8 cellular contexts compared by ENCODE assay signal in the genomic region with DNA sequence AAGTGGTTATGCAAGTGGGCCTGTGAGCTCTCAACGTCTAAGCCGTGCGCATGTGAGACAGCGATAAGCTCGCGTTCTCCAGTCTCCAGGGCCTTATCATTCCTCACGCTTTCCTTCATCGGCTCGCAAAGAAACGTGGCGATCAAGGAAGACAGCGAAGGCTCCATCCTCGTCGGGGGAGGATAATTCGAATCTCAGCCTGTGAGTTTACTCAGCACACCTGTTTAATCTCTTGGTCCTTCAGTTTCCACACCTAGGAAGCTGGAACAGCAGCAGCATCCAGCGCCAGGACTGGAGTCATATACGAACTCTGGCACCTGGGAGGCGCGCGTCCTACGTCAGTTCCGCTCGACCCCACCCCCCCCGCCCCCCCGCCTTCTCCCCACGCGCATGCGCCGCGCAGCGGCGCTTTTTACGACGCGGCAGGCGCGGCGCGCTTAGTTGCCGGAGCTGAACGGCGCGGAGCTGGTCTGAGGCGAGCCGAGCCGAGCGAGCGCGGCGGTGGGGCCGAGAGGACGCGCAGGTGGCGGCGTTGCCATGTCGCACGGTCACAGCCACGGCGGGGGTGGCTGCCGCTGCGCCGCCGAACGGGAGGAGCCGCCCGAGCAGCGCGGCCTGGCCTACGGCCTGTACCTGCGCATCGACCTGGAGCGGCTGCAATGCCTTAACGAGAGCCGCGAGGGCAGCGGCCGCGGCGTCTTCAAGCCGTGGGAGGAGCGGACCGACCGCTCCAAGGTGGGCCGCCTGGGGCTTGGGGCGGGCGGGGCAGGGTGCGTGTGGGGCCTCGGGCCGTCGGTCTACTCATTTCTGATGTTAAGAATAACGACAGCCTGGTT. TPM values are rescaled to one million over a fixed set of nuclear protein-coding genes. Genes with fewer than 3 reads are reported as not detected.
A peak's percentile ranks its signal among the peaks of the same experiment; 100 is the strongest.
DNase-seq lines count a peak whose midpoint lies in the region; ATAC-seq and TF ChIP-seq lines count a peak whose summit lies in the region.

A gene with protein sequence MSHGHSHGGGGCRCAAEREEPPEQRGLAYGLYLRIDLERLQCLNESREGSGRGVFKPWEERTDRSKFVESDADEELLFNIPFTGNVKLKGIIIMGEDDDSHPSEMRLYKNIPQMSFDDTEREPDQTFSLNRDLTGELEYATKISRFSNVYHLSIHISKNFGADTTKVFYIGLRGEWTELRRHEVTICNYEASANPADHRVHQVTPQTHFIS (plus strand): TSS at position 440 of the 836 bp plus-strand sequence. CDS start 98 bp downstream, at position 538.

- H4K20me1 ChIP-seq in Loucy (ENCODE audit: insufficient read depth, low read length, poor library complexity, severe bottlenecking): peaks cover 24% of the 10 kb centered on the region

- no peaks in the 10 kb centered on the region for H3K27me3 ChIP-seq in Loucy (ENCODE audit: insufficient read depth, low read length, poor library complexity, severe bottlenecking)

- no peaks in the 10 kb centered on the region for H3F3A ChIP-seq in Loucy (ENCODE audit: low read depth)

- H2AFZ ChIP-seq in Loucy (ENCODE audit: low read length): peak within 1 kb of the TSS; percentile 99

- H3K9me3 ChIP-seq in Loucy (ENCODE audit: insufficient read depth, low read depth, low read length): no peaks in the 10 kb centered on the region

- peak within 1 kb of the TSS; percentile 100 for H3K4me3 ChIP-seq in Loucy (ENCODE audit: low read length, poor library complexity, severe bottlenecking)
- peak within 1 kb of the TSS; percentile 94 for H3K4me3 ChIP-seq in fibroblast of mammary gland (ENCODE audit: control insufficient read depth, low read depth, low read length)

- H3K4me2 ChIP-seq in Loucy (ENCODE audit: low read depth, low read length, poor library complexity, severe bottlenecking): peak within 1 kb of the TSS; percentile 90

- H3K4me1 Mint-ChIP-seq in natural killer cell: peaks cover 13 to 20% of the 10 kb centered on the region in 2 donors

- POLR2A ChIA-PET in RWPE1 (lab: Yijun Ruan, JAX; ENCODE audit: low non-redundant PET): interaction anchor here (1.0 to 1.1 kb wide), 2 partner anchors 14 to 21 kb away, joined by 3 to 5 read pairs; no protein-coding TSS in a partner anchor

- no peaks in the 10 kb centered on the region for H3K9me2 ChIP-seq in Loucy (replicated peaks; ENCODE audit: low read depth, low read length)

- peak within 1 kb of the TSS; percentile 91 for H3K4me3 Mint-ChIP-seq in natural killer cell

- no peaks in the 10 kb centered on the region for H3K36me3 Mint-ChIP-seq in natural killer cell

- H3K27ac ChIP-seq in RWPE1: peak within 1 kb of the TSS; percentile 84

- H3K27me3 Mint-ChIP-seq in natural killer cell (ENCODE audit: low read depth in 2 of 2): no peaks in the 10 kb centered on the region

- TF ChIP-seq CTCF in Loucy (conservative IDR thresholded peaks at IDR 0.05; ENCODE audit: low read length) (no peak), RWPE1 (conservative IDR thresholded peaks at IDR 0.05; ENCODE audit: low read depth) (no peak), fibroblast of mammary gland (conservative IDR thresholded peaks at IDR 0.05; ENCODE audit: control insufficient read depth, insufficient read depth, low read depth, low read length) (no peak), natural killer cell (IDR thresholded peaks at IDR 0.05) (no peak)

- intact Hi-C loops in natural killer cell (cut with micrococcal nuclease): no loop called here

- peak within 1 kb of the TSS; percentile 89 for H3K9ac ChIP-seq in Loucy (ENCODE audit: low read depth, low read length, poor library complexity, severe bottlenecking)

- peak; percentile 46 for DNase-seq in DMS153 (lab: John Stamatoyannopoulos, UW)
- DNase-seq in RWPE1 (ENCODE audit: low spot score): peak; percentile 98
- DNase-seq in activated T-helper 1 cell treated with anti-CD3 and anti-CD28 coated beads, Interleukin-2, amount 50 U/mL, for 16 hours (ENCODE audit: low read depth in 1 of 2, low spot score in 1 of 2): peak; percentile 46 to 74
- peak; percentile 78 for DNase-seq in fibroblast of mammary gland (ENCODE audit: low read depth)
- DNase-seq in natural killer cell: peak; percentile 78
- DNase-seq in stimulated activated naive CD4-positive, alpha-beta T cell (lab: John Stamatoyannopoulos, UW): peak; percentile 74 to 86 (median 76)

- peak; percentile 60 for ATAC-seq in GM21825 (IDR thresholded peaks at IDR 0.05; ENCODE audit: unreplicated experiment)
- peak; percentile 85 to 93 (median 90) for ATAC-seq in natural killer cell

- H3K9me3 Mint-ChIP-seq in natural killer cell: no peaks in the 10 kb centered on the region

- H3K27ac Mint-ChIP-seq in natural killer cell: peak within 1 kb of the TSS; percentile 90 to 91

- no peaks in the 10 kb centered on the region for H3K36me3 ChIP-seq in Loucy (ENCODE audit: insufficient read depth, low read length)

- peaks cover 11% of the 10 kb centered on the region for H3K4me1 ChIP-seq in Loucy (ENCODE audit: insufficient read depth, low read length, poor library complexity, severe bottlenecking)

- peaks cover 47% of the 10 kb centered on the region for H3K79me2 ChIP-seq in Loucy (ENCODE audit: insufficient read depth, low read length)

- CTCF ChIA-PET in RWPE1 (lab: Yijun Ruan, JAX): interaction anchor here (0.6 to 1.8 kb wide), 3 partner anchors 10 to 289 kb away, joined by 3 to 6 read pairs (median 3); no protein-coding TSS in a partner anchor

RNA-seq across cellular contexts. Expression of the gene that starts here (rescaled TPM):
- total RNA-seq in natural killer cell: 10 to 100 TPM; 73.2 to 84.1 (median 77.7) TPM

Comparison
In these comparisons a context has a peak if more than half of its experiments do, and no peak if none do; other contexts are left out.
1. Peak in every context shown above with its lines: DNase-seq, ATAC-seq, H3K4me3 ChIP-seq and H3K27ac ChIP-seq.
2. DNase-seq: peak in every context shown above with its lines; median percentile 98 in RWPE1; 78 in fibroblast of mammary gland; 78 in natural killer cell; 76 in stimulated activated naive CD4-positive, alpha-beta T cell; 60 in activated T-helper 1 cell treated with anti-CD3 and anti-CD28 coated beads, Interleukin-2, amount 50 U/mL, for 16 hours; 46 in DMS153.